13 cellular contexts compared by ENCODE assay signal in the genomic region with DNA sequence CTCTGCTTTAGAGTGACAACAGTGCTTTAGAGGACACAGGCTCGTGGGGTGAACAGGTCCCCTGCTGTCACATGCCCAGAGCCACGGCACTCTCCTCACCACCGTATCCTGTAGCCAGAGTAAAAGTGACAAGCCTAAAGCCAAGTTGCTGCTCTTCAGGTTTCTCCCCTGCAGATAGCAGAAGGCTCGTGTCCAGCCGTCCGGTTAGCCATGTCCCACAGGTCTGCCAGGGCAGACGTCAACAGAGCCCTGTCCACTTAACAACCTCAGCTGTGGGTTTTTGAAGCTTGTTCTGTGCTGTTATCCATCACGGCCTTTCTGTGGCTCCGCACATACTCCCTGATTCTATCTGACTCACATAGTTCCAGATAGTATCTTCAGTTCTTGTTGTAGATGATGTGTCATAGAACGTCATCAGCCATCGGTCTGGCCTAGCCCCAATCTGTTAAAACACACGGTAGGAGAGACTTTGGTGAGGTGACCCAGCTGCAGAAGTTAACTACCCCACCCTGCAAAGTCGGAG.
DNase-seq lines count a peak whose midpoint lies in the region; ATAC-seq and TF ChIP-seq lines count a peak whose summit lies in the region.
"Had no signal": no experiment of that assay in that cellular context is flagged by ENCODE, and none has a peak within 500 bp of the region (broad histone marks: within the 10 kb centered on the region; RNA-seq: fewer than 3 reads in every experiment).

No MANE protein-coding gene starts in this region.

- H3K4me2 ChIP-seq in SK-N-SH: peak overlapping the region; percentile 42; the same call in 1 of the 2 replicates
- H3K4me2 ChIP-seq: BLaER1 treated with 17β-estradiol and CSF1 and Interleukin-3, amounts not matched to agents 10 nM and 100 nM had no signal

- ATAC-seq in Right ventricle myocardium superior (ENCODE audit: poor library complexity): peak; percentile 42
- peak; percentile 88 for ATAC-seq in stimulated activated effector memory CD8-positive, alpha-beta T cell treated with anti-CD3 and anti-CD28 coated beads, Interleukin-12 subunit alpha, Interleukin-12 subunit beta, amount 100 ng/mL, for 72 hours
- no peak for ATAC-seq in omental fat pad (ENCODE audit: low FRiP score)

- TF ChIP-seq POLR2A in erythroblast (IDR thresholded peaks at IDR 0.05; ENCODE audit: low read length): peak; percentile 30

- no peak overlapping the region for H3K9ac ChIP-seq in SK-N-SH
- H3K9ac ChIP-seq: BLaER1 treated with 17β-estradiol and CSF1 and Interleukin-3, amounts not matched to agents 10 nM and 100 nM had no signal

- intact Hi-C loops in Right ventricle myocardium superior (cut with DNase I): no loop called here

- no peaks in the 10 kb centered on the region for H3K79me2 ChIP-seq in SK-N-SH (ENCODE audit: insufficient read depth)

- peaks cover 5% of the 10 kb centered on the region for H3F3A ChIP-seq in SK-N-SH (replicated peaks; ENCODE audit: insufficient read depth)

- no peaks in the 10 kb centered on the region for H3K9me3 ChIP-seq in right atrium auricular region
- H3K9me3 ChIP-seq in SK-N-SH: no peaks in the 10 kb centered on the region
- H3K9me3 ChIP-seq: stomach had no signal

- H3K9me2 ChIP-seq in SK-N-SH: no peaks in the 10 kb centered on the region

- CTCF ChIA-PET in SK-N-SH (lab: Yijun Ruan, JAX): interaction anchor here (4.4 kb wide), 1 partner anchor 101 kb away, joined by 19 read pairs; the partner anchor contains the start of gene SOCS1

- no peak for TF ChIP-seq CTCF in right atrium auricular region (IDR thresholded peaks at IDR 0.05)
- no peak for TF ChIP-seq CTCF in SK-N-SH (IDR thresholded peaks at IDR 0.05)
- TF ChIP-seq CTCF in omental fat pad (IDR thresholded peaks at IDR 0.05): no peak

- POLR2A ChIA-PET in SK-N-SH (lab: Yijun Ruan, JAX): no interaction called here

- WGBS in SK-N-SH (ENCODE audit: low lambda C conversion rate): 26% methylated on average over 13 of the region's 13 CpGs

- no peak overlapping the region for H2AFZ ChIP-seq in SK-N-SH (ENCODE audit: low read depth)

- no peak for TF ChIP-seq RAD21 in SK-N-SH (IDR thresholded peaks at IDR 0.05; ENCODE audit: low read length)

- no peak overlapping the region for H3K4me3 Mint-ChIP-seq in stimulated activated effector memory CD8-positive, alpha-beta T cell treated with anti-CD3 and anti-CD28 coated beads, Interleukin-12 subunit alpha, Interleukin-12 subunit beta, amount 100 ng/mL, for 72 hours

- no peak for DNase-seq in Right ventricle myocardium superior
- no peak for DNase-seq in right atrium auricular region (ENCODE audit: low spot score)
- DNase-seq in SK-N-SH: no peak
- peak in 1 of 2 experiments; percentile 26 for DNase-seq in erythroblast (lab: John Stamatoyannopoulos, UW)
- DNase-seq in stimulated activated effector memory CD8-positive, alpha-beta T cell treated with anti-CD3 and anti-CD28 coated beads, Interleukin-12 subunit alpha, Interleukin-12 subunit beta, amount 100 ng/mL, for 72 hours (ENCODE audit: low spot score in 2 of 2): no peak
- DNase-seq in NCI-H524 (lab: John Stamatoyannopoulos, UW): no peak
- DNase-seq in stimulated activated naive CD4-positive, alpha-beta T cell (lab: John Stamatoyannopoulos, UW): no peak
- no peak for DNase-seq in omental fat pad (ENCODE audit: low spot score)
- DNase-seq: naive B cell, stomach had no signal

- H3K27ac ChIP-seq in right atrium auricular region (no peak overlapping the region), SK-N-SH (ENCODE audit: low read depth in 2 of 2, low read length in 1 of 2) (peak overlapping the region in 1 of 2 experiments; percentile 72; a peak in 2 of 4 replicates)
- H3K27ac ChIP-seq: BLaER1 treated with 17β-estradiol and CSF1 and Interleukin-3, amounts not matched to agents 10 nM and 100 nM; RWPE1; stomach; VCaP had no signal

- H3K36me3 ChIP-seq in right atrium auricular region: no peaks in the 10 kb centered on the region
- peaks cover 0 to under 1% of the 10 kb centered on the region in 2 experiments for H3K36me3 ChIP-seq in SK-N-SH (replicated peaks in 1 of 2; ENCODE audit: control insufficient read depth in 1 of 2, insufficient read depth in 2 of 2, low read length in 1 of 2)

- H3K9me3 Mint-ChIP-seq in stimulated activated effector memory CD8-positive, alpha-beta T cell treated with anti-CD3 and anti-CD28 coated beads, Interleukin-12 subunit alpha, Interleukin-12 subunit beta, amount 100 ng/mL, for 72 hours: no peaks in the 10 kb centered on the region
- H3K9me3 Mint-ChIP-seq: naive B cell had no signal

- no peak overlapping the region for H3K27ac Mint-ChIP-seq in stimulated activated effector memory CD8-positive, alpha-beta T cell treated with anti-CD3 and anti-CD28 coated beads, Interleukin-12 subunit alpha, Interleukin-12 subunit beta, amount 100 ng/mL, for 72 hours
- H3K27ac Mint-ChIP-seq: naive B cell had no signal

- no peaks in the 10 kb centered on the region for H3K27me3 ChIP-seq in right atrium auricular region
- no peaks in the 10 kb centered on the region for H3K27me3 ChIP-seq in SK-N-SH (ENCODE audit: insufficient read depth)
- H3K27me3 ChIP-seq: BLaER1 treated with 17β-estradiol and CSF1 and Interleukin-3, amounts not matched to agents 10 nM and 100 nM; stomach had no signal

- peak in 1 of 2 experiments; percentile 95; a peak in 2 of 4 replicates for TF ChIP-seq EP300 in SK-N-SH (IDR thresholded peaks at IDR 0.05; ENCODE audit: borderline replicate concordance in 1 of 2, low read depth in 1 of 2, low read length in 1 of 2)

- H3K4me1 ChIP-seq in right atrium auricular region (peaks cover 0 to 7% of the 10 kb centered on the region in 2 donors), SK-N-SH (ENCODE audit: control insufficient read depth in 1 of 2, insufficient read depth in 2 of 2, low read depth in 1 of 2, low read length in 1 of 2) (peaks cover 3 to 34% of the 10 kb centered on the region in 2 experiments; a peak in 2 of 4 replicates)

- H3K4me3 ChIP-seq in right atrium auricular region (no peak overlapping the region), SK-N-SH (ENCODE audit: low read depth in 2 of 2, low read length in 1 of 2) (no peak overlapping the region)
- H3K4me3 ChIP-seq: BLaER1 treated with 17β-estradiol and CSF1 and Interleukin-3, amounts not matched to agents 10 nM and 100 nM; stomach had no signal

- H3K4me1 Mint-ChIP-seq in stimulated activated effector memory CD8-positive, alpha-beta T cell treated with anti-CD3 and anti-CD28 coated beads, Interleukin-12 subunit alpha, Interleukin-12 subunit beta, amount 100 ng/mL, for 72 hours: peaks cover 40% of the 10 kb centered on the region

- H3K36me3 Mint-ChIP-seq in stimulated activated effector memory CD8-positive, alpha-beta T cell treated with anti-CD3 and anti-CD28 coated beads, Interleukin-12 subunit alpha, Interleukin-12 subunit beta, amount 100 ng/mL, for 72 hours: peaks cover 2% of the 10 kb centered on the region

- H4K20me1 ChIP-seq in SK-N-SH (ENCODE audit: insufficient read depth): no peaks in the 10 kb centered on the region

TF ChIP-seq in SK-N-SH, 30 proteins besides CTCF, POLR2A, EP300 and RAD21 (continues in another document):
- TF ChIP-seq TAF1 (IDR thresholded peaks at IDR 0.05; ENCODE audit: borderline replicate concordance, low read depth, low read length) (0 out of 2 replicates have a peak, but pooled peaks have one; percentile 31), SMC3 (IDR thresholded peaks at IDR 0.05; ENCODE audit: low read depth, low read length) (no peak), RCOR1 (IDR thresholded peaks at IDR 0.05; ENCODE audit: low read length) (no peak), TEAD4 (IDR thresholded peaks at IDR 0.05; ENCODE audit: borderline replicate concordance, insufficient read depth) (peak; percentile 75), POLR2AphosphoS5 (IDR thresholded peaks at IDR 0.05; ENCODE audit: low read depth, low read length) (0 out of 2 replicates have a peak, but pooled peaks have one; percentile 38), JUND (IDR thresholded peaks at IDR 0.05) (peak; percentile 96), PBX3 (IDR thresholded peaks at IDR 0.05) (peak; percentile 92), MAX (IDR thresholded peaks at IDR 0.05; ENCODE audit: low read depth) (peak; percentile 68), GABPA (IDR thresholded peaks at IDR 0.05; ENCODE audit: low read depth) (no peak), FOSL2 (IDR thresholded peaks at IDR 0.05; ENCODE audit: borderline replicate concordance, low read depth) (peak; percentile 97), TCF12 (IDR thresholded peaks at IDR 0.05) (peak; percentile 97), USF2 (IDR thresholded peaks at IDR 0.05; ENCODE audit: borderline replicate concordance, low read depth, low read length) (no peak)
- TF ChIP-seq, protein P1, sequence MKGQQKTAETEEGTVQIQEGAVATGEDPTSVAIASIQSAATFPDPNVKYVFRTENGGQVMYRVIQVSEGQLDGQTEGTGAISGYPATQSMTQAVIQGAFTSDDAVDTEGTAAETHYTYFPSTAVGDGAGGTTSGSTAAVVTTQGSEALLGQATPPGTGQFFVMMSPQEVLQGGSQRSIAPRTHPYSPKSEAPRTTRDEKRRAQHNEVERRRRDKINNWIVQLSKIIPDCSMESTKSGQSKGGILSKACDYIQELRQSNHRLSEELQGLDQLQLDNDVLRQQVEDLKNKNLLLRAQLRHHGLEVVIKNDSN (IDR thresholded peaks at IDR 0.05; ENCODE audit: borderline replicate concordance, low read depth): peak; percentile 10; the same call in 1 of the 2 replicates
